In the genomic region with DNA sequence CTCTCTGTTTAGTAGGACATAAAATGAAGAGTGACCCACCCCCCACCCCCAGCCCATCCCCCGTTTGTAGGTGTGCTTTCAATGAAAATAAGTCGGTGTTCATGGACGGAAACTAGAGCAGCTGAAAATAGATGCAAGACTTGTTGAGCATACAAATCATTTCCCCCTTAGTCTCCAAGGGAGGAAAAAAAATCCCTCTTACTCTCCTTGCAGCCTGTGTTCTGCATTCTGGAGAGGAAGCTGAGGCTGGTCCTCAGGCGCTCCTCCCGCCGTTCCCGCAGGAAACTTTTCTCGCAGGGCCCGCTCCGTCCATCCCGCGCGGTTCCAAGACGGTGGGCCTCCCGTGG, we compare ENCODE assay signal across 8 cellular contexts.
DNase-seq lines count a peak whose midpoint lies in the region; ATAC-seq and TF ChIP-seq lines count a peak whose summit lies in the region.

No MANE protein-coding gene starts in this region.

- DNase-seq in astrocyte of the cerebellum (ENCODE audit: low read depth) (no peak), kidney epithelial cell (ENCODE audit: low read depth) (no peak), occipital lobe (lab: John Stamatoyannopoulos, UW) (no peak), COLO668 (lab: John Stamatoyannopoulos, UW; ENCODE audit: unreplicated experiment) (no peak)

- no peaks in the 10 kb centered on the region for H3K9me3 ChIP-seq in HEK293 (ENCODE audit: control insufficient read depth, insufficient read depth, low read depth, low read length)
- H3K9me3 ChIP-seq in subcutaneous abdominal adipose tissue (ENCODE audit: control insufficient read depth in 5 of 5, low read length in 5 of 5), result no peaks in the 10 kb centered on the region

- H3K4me1 ChIP-seq in HEK293 (ENCODE audit: control insufficient read depth, insufficient read depth, low read length) (no peaks in the 10 kb centered on the region), subcutaneous abdominal adipose tissue (ENCODE audit: control insufficient read depth in 5 of 5, insufficient read depth in 5 of 5, low read length in 5 of 5) (peaks cover 2 to 31% (median 20%) of the 10 kb centered on the region in 5 donors)

- ATAC-seq in HG03039 (IDR thresholded peaks at IDR 0.05; ENCODE audit: unreplicated experiment) (no peak), GM18861 (IDR thresholded peaks at IDR 0.05; ENCODE audit: unreplicated experiment) (no peak)

- H3K4me3 ChIP-seq in HEK293 (ENCODE audit: low read depth, low read length), result peak overlapping the region; percentile 56
- H3K4me3 ChIP-seq in astrocyte of the cerebellum (ENCODE audit: low read depth, low read length), result peak overlapping the region; percentile 64
- peak overlapping the region; percentile 52 for H3K4me3 ChIP-seq in kidney epithelial cell (ENCODE audit: low read depth, low read length)
- peak overlapping the region; percentile 68 to 95 (median 80) for H3K4me3 ChIP-seq in subcutaneous abdominal adipose tissue (ENCODE audit: low read depth in 1 of 5, low read length in 5 of 5)

- in situ Hi-C loops in astrocyte of the cerebellum (cut with HindIII; ENCODE audit: low sequenced_read_pairs), result no loop called here

- H3K9ac ChIP-seq in subcutaneous abdominal adipose tissue (ENCODE audit: low read length in 5 of 5), result peak overlapping the region in 3 of 5 donors; percentile 53 to 82 (median 81)

- H3K27me3 ChIP-seq in kidney epithelial cell (ENCODE audit: control insufficient read depth, insufficient read depth, low read length) (peaks cover 9% of the 10 kb centered on the region), subcutaneous abdominal adipose tissue (ENCODE audit: control insufficient read depth in 5 of 5, insufficient read depth in 4 of 5, low read length in 5 of 5) (peaks cover 0 to 7% (median 0%) of the 10 kb centered on the region in 5 donors)

- no peak overlapping the region; the same call in 1 of the 2 replicates for H3K27ac ChIP-seq in HEK293 (ENCODE audit: extremely low read depth, low read depth, low read length)
- H3K27ac ChIP-seq in subcutaneous abdominal adipose tissue (ENCODE audit: low read depth, low read length), result no peak overlapping the region

- TF ChIP-seq CTCF in HEK293 (tag by site-specific recombination; IDR thresholded peaks at IDR 0.05) (no peak), astrocyte of the cerebellum (IDR thresholded peaks at IDR 0.05; ENCODE audit: low read depth, low read length, missing control alignments) (no peak), kidney epithelial cell (IDR thresholded peaks at IDR 0.05; ENCODE audit: insufficient read depth, low read length, poor library complexity, severe bottlenecking) (no peak)

- H3K36me3 ChIP-seq in HEK293 (ENCODE audit: control insufficient read depth in 2 of 2, insufficient read depth in 1 of 2, low read length in 2 of 2) (no peaks in the 10 kb centered on the region), kidney epithelial cell (ENCODE audit: control insufficient read depth, insufficient read depth, low read length) (no peaks in the 10 kb centered on the region), subcutaneous abdominal adipose tissue (ENCODE audit: control insufficient read depth in 5 of 5, insufficient read depth in 5 of 5, low read length in 5 of 5) (no peaks in the 10 kb centered on the region)

- CTCF ChIA-PET in HEK293 (lab: Yijun Ruan, JAX), result interaction anchor here (0.6 to 3.8 kb wide), 13 partner anchors 9 to 568 kb away, joined by 3 to 13 read pairs (median 3); no protein-coding TSS in a partner anchor

- POLR2A ChIA-PET in HEK293 (lab: Yijun Ruan, JAX), result no interaction called here

TF ChIP-seq in HEK293, 187 proteins besides CTCF, POLR2A, EP300 and RAD21:
- TF ChIP-seq SCRT2 (tag by site-specific recombination; IDR thresholded peaks at IDR 0.05) (0 out of 2 replicates have a peak, but pooled peaks have one; percentile 16), ZBTB17 (tag by site-specific recombination; IDR thresholded peaks at IDR 0.05) (0 out of 2 replicates have a peak, but pooled peaks have one; percentile 32), ZFHX2 (tag by site-specific recombination; conservative IDR thresholded peaks at IDR 0.05) (no peak), ZNF121 (tag by site-specific recombination; IDR thresholded peaks at IDR 0.05) (0 out of 2 replicates have a peak, but pooled peaks have one; percentile 34), REPIN1 (tag by site-specific recombination; IDR thresholded peaks at IDR 0.05; ENCODE audit: low read depth) (no peak), ZNF600 (tag by site-specific recombination; IDR thresholded peaks at IDR 0.05) (no peak), KLF8 (tag by site-specific recombination; IDR thresholded peaks at IDR 0.05) (no peak), ZNF623 (tag by site-specific recombination; IDR thresholded peaks at IDR 0.05) (no peak), ZBTB21 (tag by site-specific recombination; IDR thresholded peaks at IDR 0.05) (no peak), ZNF837 (tag by site-specific recombination; IDR thresholded peaks at IDR 0.05) (no peak), ZNF514 (tag by site-specific recombination; IDR thresholded peaks at IDR 0.05) (no peak), KLF10 (tag by site-specific recombination; IDR thresholded peaks at IDR 0.05) (no peak), ZNF660 (tag by site-specific recombination; IDR thresholded peaks at IDR 0.05) (no peak), ZNF138 (tag by site-specific recombination; IDR thresholded peaks at IDR 0.05; ENCODE audit: borderline replicate concordance) (no peak), ZNF114 (tag by site-specific recombination; IDR thresholded peaks at IDR 0.05) (no peak)
- TF ChIP-seq, protein P1, sequence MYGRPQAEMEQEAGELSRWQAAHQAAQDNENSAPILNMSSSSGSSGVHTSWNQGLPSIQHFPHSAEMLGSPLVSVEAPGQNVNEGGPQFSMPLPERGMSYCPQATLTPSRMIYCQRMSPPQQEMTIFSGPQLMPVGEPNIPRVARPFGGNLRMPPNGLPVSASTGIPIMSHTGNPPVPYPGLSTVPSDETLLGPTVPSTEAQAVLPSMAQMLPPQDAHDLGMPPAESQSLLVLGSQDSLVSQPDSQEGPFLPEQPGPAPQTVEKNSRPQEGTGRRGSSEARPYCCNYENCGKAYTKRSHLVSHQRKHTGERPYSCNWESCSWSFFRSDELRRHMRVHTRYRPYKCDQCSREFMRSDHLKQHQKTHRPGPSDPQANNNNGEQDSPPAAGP (tag by site-specific recombination; IDR thresholded peaks at IDR 0.05), result no peak
- TF ChIP-seq, protein P2, sequence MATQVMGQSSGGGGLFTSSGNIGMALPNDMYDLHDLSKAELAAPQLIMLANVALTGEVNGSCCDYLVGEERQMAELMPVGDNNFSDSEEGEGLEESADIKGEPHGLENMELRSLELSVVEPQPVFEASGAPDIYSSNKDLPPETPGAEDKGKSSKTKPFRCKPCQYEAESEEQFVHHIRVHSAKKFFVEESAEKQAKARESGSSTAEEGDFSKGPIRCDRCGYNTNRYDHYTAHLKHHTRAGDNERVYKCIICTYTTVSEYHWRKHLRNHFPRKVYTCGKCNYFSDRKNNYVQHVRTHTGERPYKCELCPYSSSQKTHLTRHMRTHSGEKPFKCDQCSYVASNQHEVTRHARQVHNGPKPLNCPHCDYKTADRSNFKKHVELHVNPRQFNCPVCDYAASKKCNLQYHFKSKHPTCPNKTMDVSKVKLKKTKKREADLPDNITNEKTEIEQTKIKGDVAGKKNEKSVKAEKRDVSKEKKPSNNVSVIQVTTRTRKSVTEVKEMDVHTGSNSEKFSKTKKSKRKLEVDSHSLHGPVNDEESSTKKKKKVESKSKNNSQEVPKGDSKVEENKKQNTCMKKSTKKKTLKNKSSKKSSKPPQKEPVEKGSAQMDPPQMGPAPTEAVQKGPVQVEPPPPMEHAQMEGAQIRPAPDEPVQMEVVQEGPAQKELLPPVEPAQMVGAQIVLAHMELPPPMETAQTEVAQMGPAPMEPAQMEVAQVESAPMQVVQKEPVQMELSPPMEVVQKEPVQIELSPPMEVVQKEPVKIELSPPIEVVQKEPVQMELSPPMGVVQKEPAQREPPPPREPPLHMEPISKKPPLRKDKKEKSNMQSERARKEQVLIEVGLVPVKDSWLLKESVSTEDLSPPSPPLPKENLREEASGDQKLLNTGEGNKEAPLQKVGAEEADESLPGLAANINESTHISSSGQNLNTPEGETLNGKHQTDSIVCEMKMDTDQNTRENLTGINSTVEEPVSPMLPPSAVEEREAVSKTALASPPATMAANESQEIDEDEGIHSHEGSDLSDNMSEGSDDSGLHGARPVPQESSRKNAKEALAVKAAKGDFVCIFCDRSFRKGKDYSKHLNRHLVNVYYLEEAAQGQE (tag by site-specific recombination; IDR thresholded peaks at IDR 0.05), result no peak
- TF ChIP-seq, protein P3, sequence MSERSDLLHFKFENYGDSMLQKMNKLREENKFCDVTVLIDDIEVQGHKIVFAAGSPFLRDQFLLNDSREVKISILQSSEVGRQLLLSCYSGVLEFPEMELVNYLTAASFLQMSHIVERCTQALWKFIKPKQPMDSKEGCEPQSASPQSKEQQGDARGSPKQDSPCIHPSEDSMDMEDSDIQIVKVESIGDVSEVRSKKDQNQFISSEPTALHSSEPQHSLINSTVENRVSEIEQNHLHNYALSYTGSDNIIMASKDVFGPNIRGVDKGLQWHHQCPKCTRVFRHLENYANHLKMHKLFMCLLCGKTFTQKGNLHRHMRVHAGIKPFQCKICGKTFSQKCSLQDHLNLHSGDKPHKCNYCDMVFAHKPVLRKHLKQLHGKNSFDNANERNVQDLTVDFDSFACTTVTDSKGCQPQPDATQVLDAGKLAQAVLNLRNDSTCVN (tag by site-specific recombination; optimal IDR thresholded peaks at IDR 0.05), result no peak
